9 cellular contexts compared by ENCODE assay signal in genomic region chr22:24428751-24429410, GRCh38. TPM values are rescaled to one million over a fixed set of nuclear protein-coding genes. Genes with fewer than 3 reads are reported as not detected.
DNase-seq lines count a peak whose midpoint lies in the region; ATAC-seq and TF ChIP-seq lines count a peak whose summit lies in the region.
"Had no signal": no experiment of that assay in that cellular context is flagged by ENCODE, and none has a peak within 500 bp of the region (broad histone marks: within the 10 kb centered on the region; RNA-seq: fewer than 3 reads in every experiment).

No MANE protein-coding gene starts in this region.

- TF ChIP-seq CTCF in SU-DHL-6 (IDR thresholded peaks at IDR 0.05; ENCODE audit: insufficient read depth, low read length, poor library complexity, severe bottlenecking) (no peak), lower lobe of right lung (IDR thresholded peaks at IDR 0.05) (no peak)

- H3K9ac ChIP-seq in BLaER1 (peak overlapping the region; percentile 79), SU-DHL-6 (ENCODE audit: low read length) (peak overlapping the region; percentile 87)

- H4K20me1 ChIP-seq in BLaER1 (peaks cover 10% of the 10 kb centered on the region), SU-DHL-6 (ENCODE audit: low read depth, low read length) (no peaks in the 10 kb centered on the region)

- H3K27ac ChIP-seq in BLaER1 (peak overlapping the region; percentile 94), SU-DHL-6 (ENCODE audit: low read depth, low read length) (peak overlapping the region; percentile 99), lower lobe of right lung (peak overlapping the region; percentile 12)

- peaks cover 8% of the 10 kb centered on the region for H3K27me3 ChIP-seq in BLaER1
- H3K27me3 ChIP-seq in SU-DHL-6 (ENCODE audit: low read length), result no peaks in the 10 kb centered on the region
- H3K27me3 ChIP-seq in lower lobe of right lung (ENCODE audit: low read depth), result peaks cover 13% of the 10 kb centered on the region

- H3K36me3 ChIP-seq in BLaER1 (no peaks in the 10 kb centered on the region), SU-DHL-6 (ENCODE audit: low read length) (no peaks in the 10 kb centered on the region), lower lobe of right lung (no peaks in the 10 kb centered on the region)

- peak; percentile 76 for DNase-seq in DMS 273 treated with DMSO at 0.1 percent for 48 hours (lab: John Stamatoyannopoulos, UW)
- peak; percentile 26 for DNase-seq in lower lobe of right lung
- DNase-seq in cerebellum (ENCODE audit: low spot score), result no peak
- DNase-seq in NCI-H748 (lab: John Stamatoyannopoulos, UW; ENCODE audit: unreplicated experiment), result no peak
- DNase-seq: DMS53 had no signal

- no peaks in the 10 kb centered on the region for H3K9me2 ChIP-seq in SU-DHL-6 (replicated peaks; ENCODE audit: insufficient read depth, low read length)

- H3K4me1 ChIP-seq in BLaER1 (peaks cover 86% of the 10 kb centered on the region), lower lobe of right lung (peaks cover 79% of the 10 kb centered on the region)

- H2AFZ ChIP-seq in SU-DHL-6 (ENCODE audit: low read depth, low read length, severe bottlenecking), result no peak overlapping the region

- ATAC-seq in lower lobe of right lung, result no peak
- ATAC-seq in GM18511 (IDR thresholded peaks at IDR 0.05; ENCODE audit: unreplicated experiment), result no peak
- ATAC-seq in GM18502 (IDR thresholded peaks at IDR 0.05; ENCODE audit: poor library complexity, unreplicated experiment), result no peak

- intact Hi-C loops in lower lobe of right lung (cut with DNase I), result no loop called here

- peaks cover 60% of the 10 kb centered on the region for H3K79me2 ChIP-seq in SU-DHL-6 (ENCODE audit: insufficient read depth, low read length)

- H3K9me3 ChIP-seq in BLaER1 (no peaks in the 10 kb centered on the region; the same call in 1 of the 2 replicates), SU-DHL-6 (ENCODE audit: insufficient read depth, low read length) (no peaks in the 10 kb centered on the region), lower lobe of right lung (no peaks in the 10 kb centered on the region)

- peaks cover 47% of the 10 kb centered on the region for H3F3A ChIP-seq in SU-DHL-6 (ENCODE audit: insufficient read depth)

- H3K4me2 ChIP-seq in BLaER1 (peak overlapping the region; percentile 98), SU-DHL-6 (ENCODE audit: low read depth, low read length, poor library complexity, severe bottlenecking) (peak overlapping the region; percentile 77)

- no peak overlapping the region for H3K4me3 ChIP-seq in BLaER1
- H3K4me3 ChIP-seq in SU-DHL-6 (ENCODE audit: insufficient read depth, low read length, poor library complexity, severe bottlenecking), result peak overlapping the region; percentile 44
- peak overlapping the region; percentile 37 for H3K4me3 ChIP-seq in lower lobe of right lung

RNA-seq across cellular contexts. Expression of gene ADORA2A, which starts 1.5 kb away (rescaled TPM):
- total RNA-seq in lower lobe of right lung, result 16.0 TPM
- total RNA-seq in cerebellum, result 12.9 TPM

Comparison
In these comparisons a context has a peak if more than half of its experiments do, and no peak if none do; other contexts are left out.
1. H3K27ac ChIP-seq: peak in every context shown above with its lines; median percentile 99 in SU-DHL-6; 94 in BLaER1; 12 in lower lobe of right lung.
2. DNase-seq: peak in DMS 273 treated with DMSO at 0.1 percent for 48 hours (single experiment) and lower lobe of right lung (single experiment); none in cerebellum (single experiment) and NCI-H748 (single experiment).